ENCODE assay signal across 5 cellular contexts in the genomic region with DNA sequence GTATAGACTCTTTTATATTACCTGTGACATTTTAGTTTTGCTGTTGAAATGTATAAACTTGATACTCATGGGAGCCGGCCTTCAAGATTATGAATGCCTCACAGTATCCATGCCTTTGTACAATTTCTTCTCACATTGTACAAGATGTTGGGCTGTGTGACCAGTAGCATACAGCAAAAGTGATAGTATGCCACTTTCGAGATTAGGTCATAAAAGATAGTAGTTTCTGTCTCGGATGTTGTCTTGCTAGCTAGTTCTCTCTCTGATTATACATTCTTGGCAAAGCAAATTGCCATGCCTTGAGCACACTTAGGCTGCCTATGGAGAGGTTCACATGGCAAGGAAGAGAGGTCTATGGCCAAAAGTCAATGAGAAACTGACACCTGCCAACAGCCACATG.
"Had no signal": no experiment of that assay in that cellular context is flagged by ENCODE, and none has a peak within 500 bp of the region (broad histone marks: within the 10 kb centered on the region; RNA-seq: fewer than 3 reads in every experiment).

No MANE protein-coding gene starts in this region.

- DNase-seq: H9, HCEC 1CT, IMR-90 had no signal

- ATAC-seq: GM23338, K562 had no signal

- H3K4me3 ChIP-seq: GM23338, K562 had no signal
